ENCODE assay signal across 16 cellular contexts in the genomic region with DNA sequence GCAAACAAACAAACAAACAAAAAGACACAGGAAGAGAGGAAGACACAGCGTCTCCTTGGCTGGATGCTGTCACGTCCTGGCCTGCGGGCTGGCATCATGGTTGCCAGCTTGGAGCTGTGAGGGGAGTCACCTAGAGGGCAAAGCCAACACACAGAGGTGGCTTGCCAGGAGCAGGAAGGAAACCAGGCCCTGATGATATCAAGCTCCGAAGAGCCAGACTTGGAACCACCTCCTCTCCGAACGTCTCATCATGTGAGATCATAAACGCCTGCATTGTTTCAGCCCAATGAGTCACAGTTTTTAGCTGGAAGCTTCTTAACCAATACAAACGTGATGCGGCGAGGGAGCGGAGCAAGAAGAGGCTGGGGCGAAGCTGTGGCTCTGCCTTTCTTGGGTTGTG. TPM values are rescaled to one million over a fixed set of nuclear protein-coding genes. Genes with fewer than 3 reads are reported as not detected.
A peak's percentile ranks its signal among the peaks of the same experiment; 100 is the strongest.
DNase-seq lines count a peak whose midpoint lies in the region; FAIRE-seq and TF ChIP-seq lines count a peak whose summit lies in the region.
"Had no signal": no experiment of that assay in that cellular context is flagged by ENCODE, and none has a peak within 500 bp of the region (broad histone marks: within the 10 kb centered on the region; RNA-seq: fewer than 3 reads in every experiment).

No MANE protein-coding gene starts in this region.

- CTCF ChIA-PET in AG04450 (lab: Charles Lee), result interaction anchor here (0.9 to 1.0 kb wide), 2 partner anchors 9 to 84 kb away, joined by 3 to 4 read pairs; no protein-coding TSS in a partner anchor
- CTCF ChIA-PET in endothelial cell of umbilical vein (lab: Charles Lee), result interaction anchor here (0.6 to 1.6 kb wide), 12 partner anchors 9 to 395 kb away, joined by 3 to 9 read pairs (median 4); no protein-coding TSS in a partner anchor
- CTCF ChIA-PET in CD4-positive, alpha-beta memory T cell (lab: Charles Lee; ENCODE audit: partially characterized antibody), result no interaction called here

- H3K27ac ChIP-seq in AG04450 (ENCODE audit: low read depth, low read length) (no peak overlapping the region), endothelial cell of umbilical vein (ENCODE audit: insufficient read depth, low read depth, low read length) (peak overlapping the region; percentile 65)
- no peak overlapping the region for H3K27ac ChIP-seq in CD4-positive, alpha-beta memory T cell (ENCODE audit: low read depth, low read length)
- H3K27ac ChIP-seq: right lobe of liver, thoracic aorta had no signal

- H3K4me2 ChIP-seq in endothelial cell of umbilical vein (ENCODE audit: insufficient read depth, low read length), result no peak overlapping the region

- H3K4me1 ChIP-seq in endothelial cell of umbilical vein (ENCODE audit: control insufficient read depth, extremely low read depth, insufficient read depth, low read length), result peaks cover 14% of the 10 kb centered on the region
- no peaks in the 10 kb centered on the region for H3K4me1 ChIP-seq in CD4-positive, alpha-beta memory T cell (ENCODE audit: insufficient read depth, low read length)
- H3K4me1 ChIP-seq: right lobe of liver had no signal

- no peaks in the 10 kb centered on the region for H4K20me1 ChIP-seq in endothelial cell of umbilical vein (replicated peaks; ENCODE audit: control insufficient read depth, extremely low read depth, insufficient read depth, low read length)

- H3K27me3 Mint-ChIP-seq in CD4-positive, alpha-beta memory T cell, result peaks cover 6 to 8% of the 10 kb centered on the region in 2 donors

- no peak overlapping the region for H3K4me3 Mint-ChIP-seq in CD4-positive, alpha-beta memory T cell
- H3K4me3 Mint-ChIP-seq: dendritic cell treated with granulocyte-macrophage colony-stimulating factor and Interleukin-4, amounts not matched to agents 40 ng/mL and 50 ng/mL, for 4 days had no signal

- no peak overlapping the region for H3K9ac ChIP-seq in endothelial cell of umbilical vein (replicated peaks; ENCODE audit: extremely low read depth, insufficient read depth, low read length)

- no peak overlapping the region for H3K27ac Mint-ChIP-seq in CD4-positive, alpha-beta memory T cell
- H3K27ac Mint-ChIP-seq: dendritic cell treated with granulocyte-macrophage colony-stimulating factor and Interleukin-4, amounts not matched to agents 40 ng/mL and 50 ng/mL, for 4 days had no signal

- no peaks in the 10 kb centered on the region for H3K9me3 Mint-ChIP-seq in CD4-positive, alpha-beta memory T cell
- H3K9me3 Mint-ChIP-seq: dendritic cell treated with granulocyte-macrophage colony-stimulating factor and Interleukin-4, amounts not matched to agents 40 ng/mL and 50 ng/mL, for 4 days had no signal

- no peaks in the 10 kb centered on the region for H3K9me1 ChIP-seq in endothelial cell of umbilical vein (replicated peaks; ENCODE audit: control insufficient read depth, extremely low read depth, insufficient read depth, low read length)

- DNase-seq in AG04450 (ENCODE audit: low read depth, low spot score) (peak; percentile 10), M059J (ENCODE audit: low read depth) (peak; percentile 95), endothelial cell of umbilical vein (ENCODE audit: low read depth, low spot score) (peak; percentile 71), mesenteric fat pad (ENCODE audit: low spot score) (peak; percentile 83), ACHN (no peak), NCI-H1092 treated with DMSO at 0.1 percent for 48 hours (lab: John Stamatoyannopoulos, UW) (no peak), NCI-H82 (lab: John Stamatoyannopoulos, UW) (no peak)
- DNase-seq in CD4-positive, alpha-beta memory T cell, result no peak
- DNase-seq: activated naive CD4-positive, alpha-beta T cell treated with anti-CD3 and anti-CD28 coated beads, Interleukin-2, amount 50 U/mL, for 16 hours; midbrain; NCI-H1694 treated with DMSO at 0.1 percent for 48 hours had no signal

- no peaks in the 10 kb centered on the region for H3K36me3 ChIP-seq in endothelial cell of umbilical vein (ENCODE audit: control insufficient read depth in 2 of 2, extremely low read depth in 1 of 2, insufficient read depth in 2 of 2, low read length in 2 of 2)
- no peaks in the 10 kb centered on the region for H3K36me3 ChIP-seq in CD4-positive, alpha-beta memory T cell (ENCODE audit: insufficient read depth, low read length)
- H3K36me3 ChIP-seq: right lobe of liver, thoracic aorta had no signal

- H3K27me3 ChIP-seq in AG04450 (ENCODE audit: control insufficient read depth, insufficient read depth, low read length) (peaks cover 25% of the 10 kb centered on the region), endothelial cell of umbilical vein (ENCODE audit: control insufficient read depth in 2 of 2, insufficient read depth in 2 of 2, low read length in 2 of 2) (no peaks in the 10 kb centered on the region)
- H3K27me3 ChIP-seq in CD4-positive, alpha-beta memory T cell (ENCODE audit: insufficient read depth, low read length), result no peaks in the 10 kb centered on the region
- H3K27me3 ChIP-seq: right lobe of liver had no signal

- no TSS peak for BruUV-seq in endothelial cell of umbilical vein (replicated peaks; lab: Mats Ljungman, UMichigan)

- H3K9me3 ChIP-seq in AG04450 (ENCODE audit: control insufficient read depth, insufficient read depth, low read length) (no peaks in the 10 kb centered on the region), endothelial cell of umbilical vein (replicated peaks; ENCODE audit: control insufficient read depth, insufficient read depth, low read length) (no peaks in the 10 kb centered on the region)
- H3K9me3 ChIP-seq in CD4-positive, alpha-beta memory T cell (ENCODE audit: control insufficient read depth in 1 of 2, low read length in 2 of 2), result no peaks in the 10 kb centered on the region
- H3K9me3 ChIP-seq: right lobe of liver, thoracic aorta had no signal

- H3K79me2 ChIP-seq in endothelial cell of umbilical vein (ENCODE audit: control insufficient read depth, insufficient read depth, low read length), result no peaks in the 10 kb centered on the region

- TF ChIP-seq POLR2A in endothelial cell of umbilical vein (IDR thresholded peaks at IDR 0.05; ENCODE audit: low read depth, low read length), result no peak

- peak; percentile 85 for FAIRE-seq in endothelial cell of umbilical vein (lab: Jason Lieb, UNC)

- dilution Hi-C loops in endothelial cell of umbilical vein (cut with MboI; ENCODE audit: extremely low pct_ligation_motif_present, low sequenced_read_pairs), result no loop called here

- TF ChIP-seq CTCF in AG04450 (IDR thresholded peaks at IDR 0.05; ENCODE audit: low read depth, low read length) (no peak), endothelial cell of umbilical vein (IDR thresholded peaks at IDR 0.05; ENCODE audit: extremely low read depth in 1 of 2, insufficient read depth in 1 of 2, low read depth in 1 of 2, low read length in 2 of 2) (no peak)

- POLR2A ChIA-PET in AG04450 (lab: Yijun Ruan, JAX) (interaction anchor here (0.6 kb wide), 1 partner anchor 43 kb away, joined by 3 read pairs; no protein-coding TSS in a partner anchor), endothelial cell of umbilical vein (lab: Charles Lee) (no interaction called here)
- POLR2A ChIA-PET in CD4-positive, alpha-beta memory T cell (lab: Charles Lee; ENCODE audit: partially characterized antibody), result no interaction called here

- intact Hi-C loops in endothelial cell of umbilical vein (cut with micrococcal nuclease), result no loop called here
- intact Hi-C loops in CD4-positive, alpha-beta memory T cell (cut with micrococcal nuclease), result no loop called here

- H3K4me1 Mint-ChIP-seq in CD4-positive, alpha-beta memory T cell, result no peaks in the 10 kb centered on the region

- in situ Hi-C loops in ACHN (cut with HindIII; ENCODE audit: low pct_ligation_motif_present, low pct_unique_long_range_greater_than_20kb, low sequenced_read_pairs), result no loop called here

- H3K36me3 Mint-ChIP-seq in CD4-positive, alpha-beta memory T cell, result no peaks in the 10 kb centered on the region

- peak overlapping the region; percentile 35 for H2AFZ ChIP-seq in endothelial cell of umbilical vein (ENCODE audit: low read depth, low read length)

- H3K4me3 ChIP-seq in AG04450 (ENCODE audit: low read depth, low read length) (no peak overlapping the region), endothelial cell of umbilical vein (replicated peaks in 1 of 3; ENCODE audit: insufficient read depth in 1 of 3, low read depth in 1 of 3, low read length in 3 of 3) (no peak overlapping the region)
- no peak overlapping the region for H3K4me3 ChIP-seq in CD4-positive, alpha-beta memory T cell (ENCODE audit: low read length in 2 of 2)
- H3K4me3 ChIP-seq: right lobe of liver, thoracic aorta had no signal

RNA-seq across cellular contexts. Expression of gene PLA2G2D, which starts 8.7 kb away (rescaled TPM):
- not detected in 2 replicates for polyA plus RNA-seq in AG04450 (2011; rRNA removed)
- not detected in 2 replicates for polyA minus RNA-seq in AG04450 (2011; rRNA and poly(A)+ RNA removed)
- not detected in 2 replicates for total RNA-seq in M059J (2014; rRNA removed; shearing (Covaris generic))
- not detected in 2 replicates for total RNA-seq in endothelial cell of umbilical vein
- not detected in 2 replicates for polyA plus RNA-seq in endothelial cell of umbilical vein
- not detected in 2 replicates for polyA plus RNA-seq in endothelial cell of umbilical vein (2011; cell fraction: cytosol; rRNA removed)
- polyA plus RNA-seq in endothelial cell of umbilical vein (2011; cell fraction: nucleus; rRNA removed), result not detected in 2 replicates
- not detected in 2 replicates for polyA plus RNA-seq in endothelial cell of umbilical vein (2012)
- polyA minus RNA-seq in endothelial cell of umbilical vein, result not detected in 2 replicates
- polyA minus RNA-seq in endothelial cell of umbilical vein (2011; cell fraction: cytosol; rRNA and poly(A)+ RNA removed), result not detected
- polyA minus RNA-seq in endothelial cell of umbilical vein (2011; cell fraction: nucleus; rRNA and poly(A)+ RNA removed), result not detected in 2 replicates
- total RNA-seq in mesenteric fat pad, result not detected
- total RNA-seq in CD4-positive, alpha-beta memory T cell, result not detected
- polyA plus RNA-seq in CD4-positive, alpha-beta memory T cell, result under 1 TPM in 1 of 2 donors, not detected in 1; 0.29 TPM
- total RNA-seq: G401; T-helper 2 cell treated with Interferon-gamma antibody and Interleukin-4, amounts not matched to agents 100 ng/mL and 5 ng/mL, for 36 hours; thoracic aorta had no signal

RNA-seq across cellular contexts. Expression of gene PLA2G2F, which starts 28.4 kb away (rescaled TPM):
- not detected in 2 replicates for polyA plus RNA-seq in AG04450 (2011; rRNA removed)
- polyA minus RNA-seq in AG04450 (2011; rRNA and poly(A)+ RNA removed), result not detected in 2 replicates
- total RNA-seq in M059J (2014; rRNA removed; shearing (Covaris generic)), result not detected in 2 replicates
- not detected in 2 replicates for total RNA-seq in endothelial cell of umbilical vein
- polyA plus RNA-seq in endothelial cell of umbilical vein, result not detected in 2 replicates
- polyA plus RNA-seq in endothelial cell of umbilical vein (2011; cell fraction: cytosol; rRNA removed), result not detected in 2 replicates
- polyA plus RNA-seq in endothelial cell of umbilical vein (2011; cell fraction: nucleus; rRNA removed), result not detected in 2 replicates
- not detected in 2 replicates for polyA plus RNA-seq in endothelial cell of umbilical vein (2012)
- polyA minus RNA-seq in endothelial cell of umbilical vein, result not detected in 2 replicates
- not detected for polyA minus RNA-seq in endothelial cell of umbilical vein (2011; cell fraction: cytosol; rRNA and poly(A)+ RNA removed)
- polyA minus RNA-seq in endothelial cell of umbilical vein (2011; cell fraction: nucleus; rRNA and poly(A)+ RNA removed), result not detected in 2 replicates
- not detected for total RNA-seq in mesenteric fat pad
- not detected for total RNA-seq in CD4-positive, alpha-beta memory T cell
- polyA plus RNA-seq in CD4-positive, alpha-beta memory T cell, result not detected
- total RNA-seq: G401; right lobe of liver; T-helper 2 cell treated with Interferon-gamma antibody and Interleukin-4, amounts not matched to agents 100 ng/mL and 5 ng/mL, for 36 hours; thoracic aorta had no signal

RNA-seq across cellular contexts. Expression of gene PLA2G5, which starts 40.7 kb away (rescaled TPM):
- polyA plus RNA-seq in AG04450 (2011; rRNA removed) (not detected in 2 replicates), endothelial cell of umbilical vein (0.06 TPM in 1 of 2 replicates, not detected in the other)
- polyA minus RNA-seq in AG04450 (2011; rRNA and poly(A)+ RNA removed), result not detected in 2 replicates
- 0.84 and 2.1 TPM in 2 replicates for total RNA-seq in M059J (2014; rRNA removed; shearing (Covaris generic))
- total RNA-seq in endothelial cell of umbilical vein (not detected in 2 replicates), mesenteric fat pad (5.5 TPM)
- 0.06 TPM in 1 of 2 replicates, not detected in the other for polyA plus RNA-seq in endothelial cell of umbilical vein (2011; cell fraction: cytosol; rRNA removed)
- not detected in 2 replicates for polyA plus RNA-seq in endothelial cell of umbilical vein (2011; cell fraction: nucleus; rRNA removed)
- polyA plus RNA-seq in endothelial cell of umbilical vein (2012), result 0.18 TPM in 1 of 2 replicates, not detected in the other
- polyA minus RNA-seq in endothelial cell of umbilical vein, result not detected in 2 replicates
- polyA minus RNA-seq in endothelial cell of umbilical vein (2011; cell fraction: cytosol; rRNA and poly(A)+ RNA removed), result not detected
- not detected in 2 replicates for polyA minus RNA-seq in endothelial cell of umbilical vein (2011; cell fraction: nucleus; rRNA and poly(A)+ RNA removed)
- total RNA-seq in CD4-positive, alpha-beta memory T cell, result not detected
- polyA plus RNA-seq in CD4-positive, alpha-beta memory T cell, result not detected
- total RNA-seq: G401; T-helper 2 cell treated with Interferon-gamma antibody and Interleukin-4, amounts not matched to agents 100 ng/mL and 5 ng/mL, for 36 hours had no signal

Comparison
In these comparisons a context has a peak if more than half of its experiments do, and no peak if none do; other contexts are left out.
1. DNase-seq: peak in AG04450 (single experiment), M059J (single experiment), endothelial cell of umbilical vein (single experiment) and mesenteric fat pad (single experiment); none in ACHN (single experiment), NCI-H1092 treated with DMSO at 0.1 percent for 48 hours (single experiment), NCI-H82 (single experiment) and CD4-positive, alpha-beta memory T cell (0 of 5).